Comparison of ENCODE assay signal across 11 cellular contexts in genomic region chr20:577167-577791, GRCh38. TPM values are rescaled to one million over a fixed set of nuclear protein-coding genes. Genes with fewer than 3 reads are reported as not detected.
DNase-seq lines count a peak whose midpoint lies in the region; ATAC-seq and TF ChIP-seq lines count a peak whose summit lies in the region.
"Had no signal": no experiment of that assay in that cellular context is flagged by ENCODE, and none has a peak within 500 bp of the region (broad histone marks: within the 10 kb centered on the region; RNA-seq: fewer than 3 reads in every experiment).

No MANE protein-coding gene starts in this region.

- ATAC-seq in effector memory CD8-positive, alpha-beta T cell (replicated peaks) = no peak
- ATAC-seq: naive thymus-derived CD4-positive, alpha-beta T cell had no signal

- no peaks in the 10 kb centered on the region for H3K36me3 Mint-ChIP-seq in effector memory CD8-positive, alpha-beta T cell (ENCODE audit: insufficient read depth)
- H3K36me3 Mint-ChIP-seq: naive thymus-derived CD4-positive, alpha-beta T cell had no signal

- DNase-seq in CD1c-positive myeloid dendritic cell (ENCODE audit: extremely low spot score) = peak; percentile 45
- DNase-seq in HT1080 (ENCODE audit: low read depth) = peak; percentile 52
- DNase-seq in RPMI8226 = peak; percentile 65
- DNase-seq in fibroblast of the aortic adventitia (ENCODE audit: low read depth) = peak; percentile 6
- DNase-seq in effector memory CD8-positive, alpha-beta T cell = no peak
- DNase-seq in T-helper 1 cell = no peak
- DNase-seq in stimulated activated naive CD4-positive, alpha-beta T cell (lab: John Stamatoyannopoulos, UW) = no peak
- DNase-seq in anterior cingulate cortex (lab: John Stamatoyannopoulos, UW) = no peak
- DNase-seq: naive thymus-derived CD4-positive, alpha-beta T cell; NCI-H2081 treated with DMSO at 0.1 percent for 48 hours had no signal

- TF ChIP-seq CTCF in fibroblast of the aortic adventitia (IDR thresholded peaks at IDR 0.05; ENCODE audit: insufficient read depth, low read length) = peak; percentile 45

- no peak overlapping the region for H3K4me3 Mint-ChIP-seq in effector memory CD8-positive, alpha-beta T cell
- H3K4me3 Mint-ChIP-seq: naive thymus-derived CD4-positive, alpha-beta T cell had no signal

- H3K4me1 Mint-ChIP-seq in effector memory CD8-positive, alpha-beta T cell (ENCODE audit: low read depth in 2 of 2) = no peaks in the 10 kb centered on the region
- H3K4me1 Mint-ChIP-seq: naive thymus-derived CD4-positive, alpha-beta T cell had no signal

- no peaks in the 10 kb centered on the region for H3K9me3 Mint-ChIP-seq in effector memory CD8-positive, alpha-beta T cell

- H3K27me3 Mint-ChIP-seq in effector memory CD8-positive, alpha-beta T cell = peaks cover 36 to 40% of the 10 kb centered on the region in 2 donors

- H3K27ac Mint-ChIP-seq in effector memory CD8-positive, alpha-beta T cell = no peak overlapping the region
- H3K27ac Mint-ChIP-seq: naive thymus-derived CD4-positive, alpha-beta T cell had no signal

- H3K4me3 ChIP-seq in fibroblast of the aortic adventitia (ENCODE audit: low read depth, low read length) = no peak overlapping the region

RNA-seq across cellular contexts. Expression of gene TCF15, which starts 32.8 kb away (rescaled TPM):
- total RNA-seq in HT1080 (2014; rRNA removed; shearing (Covaris generic)) = not detected in 2 replicates
- polyA plus RNA-seq in HT1080 (2015; cell fraction: cytosol; rRNA removed) = 0.05 and 0.09 TPM in 2 replicates
- 0.08 TPM in 1 of 2 replicates, not detected in the other for polyA plus RNA-seq in HT1080 (2015; cell fraction: nucleus; rRNA removed)
- not detected in 2 replicates for total RNA-seq in fibroblast of the aortic adventitia (ENCODE audit: low replicate concordance)
- total RNA-seq: activated CD8-positive, alpha-beta memory T cell treated with anti-CD3 and anti-CD28 coated beads for 36 hours; naive thymus-derived CD4-positive, alpha-beta T cell had no signal
- polyA plus RNA-seq: naive thymus-derived CD4-positive, alpha-beta T cell had no signal

RNA-seq across cellular contexts. Expression of gene CSNK2A1, which starts 33.7 kb away (rescaled TPM):
- total RNA-seq in HT1080 (2014; rRNA removed; shearing (Covaris generic)) = 149 and 187 TPM in 2 replicates
- 230 and 297 TPM in 2 replicates for polyA plus RNA-seq in HT1080 (2015; cell fraction: cytosol; rRNA removed)
- polyA plus RNA-seq in HT1080 (2015; cell fraction: nucleus; rRNA removed) = 255 and 260 TPM in 2 replicates
- 84.6 and 147 TPM in 2 replicates for total RNA-seq in fibroblast of the aortic adventitia (ENCODE audit: low replicate concordance)

Comparison
In these comparisons a context has a peak if more than half of its experiments do, and no peak if none do; other contexts are left out.
1. DNase-seq: peak in CD1c-positive myeloid dendritic cell (single experiment), HT1080 (single experiment), RPMI8226 (single experiment) and fibroblast of the aortic adventitia (single experiment); none in effector memory CD8-positive, alpha-beta T cell (0 of 3), T-helper 1 cell (0 of 5), stimulated activated naive CD4-positive, alpha-beta T cell (0 of 6) and anterior cingulate cortex (0 of 58).